In the genomic region with DNA sequence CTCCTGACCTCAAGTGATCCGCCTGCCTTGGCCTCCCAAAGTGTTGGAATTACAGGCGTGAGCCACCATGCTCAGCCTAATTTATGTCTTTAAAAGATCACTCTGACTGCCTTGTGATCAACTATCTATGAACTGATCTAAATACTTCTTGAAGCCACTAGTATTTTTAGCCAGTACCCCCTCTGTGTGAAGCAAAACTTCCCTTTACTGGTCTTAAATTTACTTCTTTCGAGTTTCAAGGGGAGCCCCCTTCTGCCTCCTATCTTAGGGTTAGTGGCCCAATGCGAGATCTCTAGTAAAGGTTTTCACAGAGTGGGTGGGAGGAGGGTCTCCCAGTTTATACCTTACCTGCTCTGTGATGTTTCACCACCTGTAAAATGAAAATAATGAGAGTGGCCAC, we compare ENCODE assay signal across 16 cellular contexts.
"Had no signal": no experiment of that assay in that cellular context is flagged by ENCODE, and none has a peak within 500 bp of the region (broad histone marks: within the 10 kb centered on the region; RNA-seq: fewer than 3 reads in every experiment).

No MANE protein-coding gene starts in this region.

- H3K27ac ChIP-seq: adrenal gland, coronary artery, heart left ventricle, left lung, tibial artery, uterus had no signal

- DNase-seq: activated CD4-positive, alpha-beta T cell treated with anti-CD3 and anti-CD28 coated beads, Interleukin-2, amount 50 U/mL, for 4 hours; activated gamma-delta T cell; activated T-cell treated with anti-CD3 and anti-CD28 coated beads, Interleukin-2, amount 50 U/mL, for 4 hours; adrenal gland; central memory CD4-positive, alpha-beta T cell; effector CD4-positive, alpha-beta T cell; foreskin melanocyte; heart left ventricle; left lung; mesenchymal stem cell; stimulated activated CD4-positive, alpha-beta T cell treated with anti-CD3 and anti-CD28 coated beads, Interleukin-15, amount 100 ng/mL, for 24 hours; stimulated activated CD4-positive, alpha-beta T cell treated with anti-CD3 and anti-CD28 coated beads, Interleukin-4, amount 100 ng/mL, for 24 hours; T-helper 2 cell; tibial artery; uterus had no signal

- ATAC-seq: activated T-cell treated with anti-CD3 and anti-CD28 coated beads, Interleukin-2, amount 50 U/mL, for 4 hours; heart left ventricle; left lung had no signal

- H3K27me3 ChIP-seq: adrenal gland, heart left ventricle, tibial artery, uterus had no signal

- H3K4me3 ChIP-seq: adrenal gland, coronary artery, heart left ventricle, left lung, tibial artery, uterus had no signal

- H3K4me1 ChIP-seq: adrenal gland, heart left ventricle, left lung, tibial artery, uterus had no signal

- H3K4me3 Mint-ChIP-seq: activated T-cell treated with anti-CD3 and anti-CD28 coated beads, Interleukin-2, amount 50 U/mL, for 4 hours had no signal

- H3K36me3 ChIP-seq: adrenal gland, heart left ventricle, left lung, tibial artery, uterus had no signal

- H3K9me3 ChIP-seq: adrenal gland, heart left ventricle, left lung, tibial artery, uterus had no signal
